In genomic region chr11:108985611-108986279, GRCh38 we compare ENCODE assay signal across 13 cellular contexts.
A peak's percentile ranks its signal among the peaks of the same experiment; 100 is the strongest.
DNase-seq lines count a peak whose midpoint lies in the region; ATAC-seq, FAIRE-seq and TF ChIP-seq lines count a peak whose summit lies in the region.
"Had no signal": no experiment of that assay in that cellular context is flagged by ENCODE, and none has a peak within 500 bp of the region (broad histone marks: within the 10 kb centered on the region; RNA-seq: fewer than 3 reads in every experiment).

No MANE protein-coding gene starts in this region.

- ATAC-seq in CD4-positive, alpha-beta T cell (ENCODE audit: poor library complexity): no peak

- no peaks in the 10 kb centered on the region for H3K27me3 ChIP-seq in H1 (replicated peaks in 1 of 4; ENCODE audit: control insufficient read depth in 3 of 4, extremely low read depth in 1 of 4, insufficient read depth in 3 of 4, low read length in 3 of 4)
- H3K27me3 ChIP-seq in CD4-positive, alpha-beta T cell (ENCODE audit: control insufficient read depth, insufficient read depth, low read length): no peaks in the 10 kb centered on the region

- no peak overlapping the region for H3K27ac Mint-ChIP-seq in CD4-positive, alpha-beta T cell

- H3K4me1 ChIP-seq in H1 (replicated peaks in 1 of 4; ENCODE audit: control insufficient read depth in 3 of 4, insufficient read depth in 4 of 4, low read length in 3 of 4): peaks cover 0 to 3% (median 3%) of the 10 kb centered on the region in 4 experiments; a peak in 2 of 7 replicates

- no peaks in the 10 kb centered on the region for H3K79me2 ChIP-seq in H1 (ENCODE audit: control insufficient read depth in 1 of 2, insufficient read depth in 2 of 2, low read length in 2 of 2)

- no peak overlapping the region for H3K4me2 ChIP-seq in H1 (ENCODE audit: insufficient read depth in 1 of 2, low read depth in 2 of 2, low read length in 2 of 2)

- H3K9me3 ChIP-seq in H1 (ENCODE audit: insufficient read depth in 2 of 2, low read depth in 1 of 2, low read length in 1 of 2): 0 out of 4 replicates have a peak, but pooled peaks cover 0 to 3% of the 10 kb centered on the region in 2 experiments
- H3K9me3 ChIP-seq in CD4-positive, alpha-beta T cell (ENCODE audit: control insufficient read depth, low read length): no peaks in the 10 kb centered on the region

- WGBS in H1 (ENCODE audit: extremely low coverage in 1 of 2, insufficient coverage in 1 of 2, insufficient read length in 1 of 2, insufficient replicate concordance in 2 of 2, low coverage in 1 of 2, low lambda C conversion rate in 2 of 2, missing lambda C conversion rate in 1 of 2), 2 experiments: 62% methylated on average over 2 of the region's 2 CpGs; no CpG with 5 or more reads in 1 of the 2 experiments
- WGBS in lower leg skin, 2 donors: 78 to 81% methylated on average over 2 of the region's 2 CpGs

- no peaks in the 10 kb centered on the region for H3K36me3 Mint-ChIP-seq in CD4-positive, alpha-beta T cell (ENCODE audit: low read depth)

- POLR2A ChIA-PET in H1 (lab: Charles Lee; ENCODE audit: partially characterized antibody): no interaction called here
- POLR2A ChIA-PET in CD4-positive, alpha-beta T cell (lab: Charles Lee): no interaction called here

- H2AFZ ChIP-seq in H1 (ENCODE audit: low read length): no peak overlapping the region

- TF ChIP-seq CTCF in H1 (IDR thresholded peaks at IDR 0.05; ENCODE audit: control extremely low read depth in 1 of 3, insufficient read depth in 1 of 3, low read depth in 1 of 3, low read length in 3 of 3) (no peak), lower leg skin (IDR thresholded peaks at IDR 0.05) (no peak)
- TF ChIP-seq CTCF in CD4-positive, alpha-beta T cell (IDR thresholded peaks at IDR 0.05): no peak

- no peak overlapping the region for H3K14ac ChIP-seq in H1 (ENCODE audit: insufficient read length)

- no peak overlapping the region for H4K8ac ChIP-seq in H1 (ENCODE audit: extremely low read depth, insufficient read depth, low read length)

- TF ChIP-seq POLR2A in H1 (IDR thresholded peaks at IDR 0.05; ENCODE audit: control extremely low read depth in 1 of 2, low read depth in 2 of 2, low read length in 2 of 2) (no peak), lower leg skin (IDR thresholded peaks at IDR 0.05) (no peak)

- TF ChIP-seq RAD21 in H1 (IDR thresholded peaks at IDR 0.05 in 1 of 2, conservative IDR thresholded peaks at IDR 0.05 in 1 of 2; ENCODE audit: low read depth in 2 of 2, low read length in 2 of 2): no peak

- H3K4ac ChIP-seq in H1 (replicated peaks; ENCODE audit: insufficient read length, low read depth, low read length): no peak overlapping the region

- no peak overlapping the region for H3K18ac ChIP-seq in H1 (ENCODE audit: extremely low read depth, low read length)

- no peak for TF ChIP-seq EP300 in H1 (IDR thresholded peaks at IDR 0.05; ENCODE audit: borderline replicate concordance in 1 of 2, low read depth in 2 of 2, low read length in 2 of 2)

- H2BK12ac ChIP-seq in H1 (ENCODE audit: low read depth, low read length): no peak overlapping the region

- DNase-seq in GM04503 (ENCODE audit: low read depth): peak; percentile 20
- peak; percentile 28 for DNase-seq in RCC 7860 (ENCODE audit: low spot score)
- no peak for DNase-seq in H1 (ENCODE audit: low read depth in 1 of 2, low spot score in 2 of 2)
- DNase-seq in non-pigmented ciliary epithelial cell (ENCODE audit: low read depth): peak; percentile 45
- DNase-seq in CD4-positive, alpha-beta T cell: no peak
- no peak for DNase-seq in DMS79 (lab: John Stamatoyannopoulos, UW)
- DNase-seq in activated CD8-positive, alpha-beta memory T cell treated with anti-CD3 and anti-CD28 coated beads for 24 hours: no peak
- DNase-seq in lower leg skin (ENCODE audit: low spot score in 2 of 2): no peak
- DNase-seq: activated CD4-positive, CD25-positive, alpha-beta regulatory T cell treated with anti-CD3 and anti-CD28 coated beads, Interleukin-2, amount 50 U/mL, for 72 hours; NCI-H1048; NCI-H526; stimulated activated CD4-positive, alpha-beta T cell treated with anti-CD3 and anti-CD28 coated beads, Interleukin-12 subunit alpha, Interleukin-12 subunit beta, amount 100 ng/mL, for 4 hours; stimulated activated CD8-positive, alpha-beta memory T cell treated with anti-CD3 and anti-CD28 coated beads, Interleukin-4, amount 100 ng/mL, for 48 hours had no signal

- no peak overlapping the region for H4K91ac ChIP-seq in H1 (replicated peaks; ENCODE audit: insufficient read length, low read length)

- H3K27ac ChIP-seq in H1 (ENCODE audit: low read depth, low read length): no peak overlapping the region
- no peak overlapping the region for H3K27ac ChIP-seq in CD4-positive, alpha-beta T cell (ENCODE audit: low read depth, low read length)

- CTCF ChIA-PET in H1 (lab: Charles Lee; ENCODE audit: partially characterized antibody): interaction anchor here (1.3 kb wide), 1 partner anchor 55 kb away, joined by 3 read pairs; no protein-coding TSS in a partner anchor
- CTCF ChIA-PET in CD4-positive, alpha-beta T cell (lab: Charles Lee): no interaction called here

- no peak overlapping the region for H3K56ac ChIP-seq in H1 (replicated peaks; ENCODE audit: insufficient read length, low read depth, low read length)

- H3K4me3 ChIP-seq in H1 (ENCODE audit: extremely low read depth in 1 of 4, insufficient read depth in 2 of 4, low read depth in 3 of 4, low read length in 4 of 4): no peak overlapping the region
- H3K4me3 ChIP-seq in lower leg skin (ENCODE audit: low read depth, poor library complexity, severe bottlenecking): no peak overlapping the region

- H2AK5ac ChIP-seq in H1 (ENCODE audit: low read depth, low read length): no peak overlapping the region

- no peaks in the 10 kb centered on the region for H3K4me1 Mint-ChIP-seq in CD4-positive, alpha-beta T cell (ENCODE audit: low read depth)

- H3K79me1 ChIP-seq in H1 (ENCODE audit: low read depth, low read length): no peaks in the 10 kb centered on the region

- H3K9ac ChIP-seq in H1 (replicated peaks in 1 of 4; ENCODE audit: extremely low read depth in 1 of 4, low read depth in 3 of 4, low read length in 3 of 4): no peak overlapping the region

- peak; percentile 57 for FAIRE-seq in RCC 7860 (lab: Jason Lieb, UNC)
- FAIRE-seq in H1 (lab: Jason Lieb, UNC): no peak

- intact Hi-C loops in CD4-positive, alpha-beta T cell (cut with DNase I, micrococcal nuclease): no loop called here
- intact Hi-C loops in lower leg skin (cut with DNase I; ENCODE audit: low total_unique reads): no loop called here

- no peak overlapping the region for H4K5ac ChIP-seq in H1 (ENCODE audit: insufficient read length, low read depth, low read length)

- H2BK20ac ChIP-seq in H1 (ENCODE audit: low read length): no peak overlapping the region

- H3K36me3 ChIP-seq in H1 (ENCODE audit: control insufficient read depth in 2 of 4, insufficient read depth in 4 of 4, low read length in 3 of 4): no peaks in the 10 kb centered on the region

- no peaks in the 10 kb centered on the region for H4K20me1 ChIP-seq in H1 (replicated peaks in 1 of 2; ENCODE audit: control insufficient read depth in 1 of 2, insufficient read depth in 2 of 2, low read length in 2 of 2)

- no peaks in the 10 kb centered on the region for H3K23me2 ChIP-seq in H1 (ENCODE audit: low read depth, low read length)

- H2BK120ac ChIP-seq in H1 (replicated peaks; ENCODE audit: low read depth, low read length): no peak overlapping the region

- H3K23ac ChIP-seq in H1 (ENCODE audit: insufficient read length): no peak overlapping the region

- H2BK15ac ChIP-seq in H1 (ENCODE audit: low read length): no peak overlapping the region

- peaks cover 6% of the 10 kb centered on the region for H3K9me3 Mint-ChIP-seq in CD4-positive, alpha-beta T cell

- no peaks in the 10 kb centered on the region for H3K27me3 Mint-ChIP-seq in CD4-positive, alpha-beta T cell

- no peak overlapping the region for H2BK5ac ChIP-seq in H1 (ENCODE audit: low read depth, low read length)

- no peak overlapping the region for H3K4me3 Mint-ChIP-seq in CD4-positive, alpha-beta T cell

TF ChIP-seq in H1, 55 proteins besides CTCF, POLR2A, EP300 and RAD21:
- 0 out of 2 replicates have a peak, but pooled peaks have one; percentile 29 for TF ChIP-seq JUND (IDR thresholded peaks at IDR 0.05; ENCODE audit: low read length)
- TF ChIP-seq PHF8 (conservative IDR thresholded peaks at IDR 0.05; ENCODE audit: low read depth, low read length): no peak

Comparison
In these comparisons a context has a peak if more than half of its experiments do, and no peak if none do; other contexts are left out.
1. DNase-seq: peak in GM04503 (single experiment), RCC 7860 (single experiment) and non-pigmented ciliary epithelial cell (single experiment); none in H1 (0 of 2), CD4-positive, alpha-beta T cell (0 of 10), DMS79 (single experiment), activated CD8-positive, alpha-beta memory T cell treated with anti-CD3 and anti-CD28 coated beads for 24 hours (single experiment) and lower leg skin (0 of 2).